ENCODE assay signal across 17 cellular contexts in the genomic region with DNA sequence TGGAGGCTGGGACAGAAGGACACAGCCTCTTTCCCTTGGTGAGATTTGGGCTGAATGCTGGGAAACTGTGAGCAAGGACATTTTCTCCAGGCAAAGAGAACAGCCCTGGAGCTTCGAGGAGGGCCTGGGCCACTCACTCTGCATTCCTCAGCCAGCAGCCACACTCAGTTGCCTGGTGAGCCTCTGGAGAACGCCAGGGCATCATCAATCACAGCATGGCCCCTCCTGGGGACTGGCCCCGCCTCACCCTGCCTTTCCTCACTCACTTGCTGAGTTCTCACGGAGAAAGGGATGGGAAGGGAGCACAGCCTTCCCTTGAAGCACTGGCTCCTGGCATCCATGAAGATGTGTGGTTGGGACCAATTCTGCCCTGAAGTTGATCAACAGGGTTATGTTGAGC. TPM values are rescaled to one million over a fixed set of nuclear protein-coding genes. Genes with fewer than 3 reads are reported as not detected.
"Had no signal": no experiment of that assay in that cellular context is flagged by ENCODE, and none has a peak within 500 bp of the region (broad histone marks: within the 10 kb centered on the region; RNA-seq: fewer than 3 reads in every experiment).

No MANE protein-coding gene starts in this region.

- H3K4me1 ChIP-seq: breast epithelium, pancreas, thyroid gland had no signal

- H3K79me2 ChIP-seq: hepatocyte had no signal

- H3K9me3 ChIP-seq: breast epithelium, pancreas, thyroid gland had no signal

- H3K27ac Mint-ChIP-seq: activated naive CD4-positive, alpha-beta T cell treated with anti-CD3 and anti-CD28 coated beads for 36 hours; activated naive CD8-positive, alpha-beta T cell treated with anti-CD3 and anti-CD28 coated beads, Interleukin-2, amount 50 U/mL, for 24 hours; activated T-helper 2 cell treated with anti-CD3 and anti-CD28 coated beads, Interferon-gamma antibody, Interleukin-2, Interleukin-4, amounts not matched to agents 10 μg/mL and 5 μg/mL and 100 μg/mL, durations not matched to agents 14 hours and 24 hours and 36 hours; stimulated activated memory B cell treated with anti-CD40 and anti-IgM and Interleukin-4, amounts not matched to agents 10 μg/mL and 1 μg/mL and 100 μg/mL, for 72 hours had no signal

- H3K4me3 ChIP-seq: breast epithelium, dorsolateral prefrontal cortex, hepatocyte, pancreas, thyroid gland had no signal

- H3K27me3 ChIP-seq: breast epithelium, hepatocyte, pancreas, thyroid gland had no signal

- H3K4me3 Mint-ChIP-seq: activated naive CD4-positive, alpha-beta T cell treated with anti-CD3 and anti-CD28 coated beads for 36 hours; activated naive CD8-positive, alpha-beta T cell treated with anti-CD3 and anti-CD28 coated beads, Interleukin-2, amount 50 U/mL, for 24 hours; neural crest cell; stimulated activated memory B cell treated with anti-CD40 and anti-IgM and Interleukin-4, amounts not matched to agents 10 μg/mL and 1 μg/mL and 100 μg/mL, for 72 hours had no signal

- DNase-seq: activated CD4-positive, alpha-beta T cell treated with anti-CD3 and anti-CD28 coated beads, Interleukin-2, amount 50 U/mL, for 4 hours; activated CD4-positive, CD25-positive, alpha-beta regulatory T cell treated with anti-CD3 and anti-CD28 coated beads, Interleukin-2, amount 50 U/mL, for 72 hours; activated naive CD4-positive, alpha-beta T cell treated with anti-CD3 and anti-CD28 coated beads for 36 hours; activated naive CD8-positive, alpha-beta T cell treated with anti-CD3 and anti-CD28 coated beads, Interleukin-2, amount 50 U/mL, for 24 hours; activated T-cell treated with anti-CD3 and anti-CD28 coated beads, Interleukin-2, amount 50 U/mL, for 1 hour; aorta; dorsolateral prefrontal cortex; left ventricle myocardium superior; pancreas; T-helper 9 cell; thyroid gland had no signal

- H3K4me1 Mint-ChIP-seq: activated naive CD8-positive, alpha-beta T cell treated with anti-CD3 and anti-CD28 coated beads, Interleukin-2, amount 50 U/mL, for 24 hours; stimulated activated memory B cell treated with anti-CD40 and anti-IgM and Interleukin-4, amounts not matched to agents 10 μg/mL and 1 μg/mL and 100 μg/mL, for 72 hours had no signal

- H3K9me3 Mint-ChIP-seq: activated naive CD4-positive, alpha-beta T cell treated with anti-CD3 and anti-CD28 coated beads for 36 hours; activated naive CD8-positive, alpha-beta T cell treated with anti-CD3 and anti-CD28 coated beads, Interleukin-2, amount 50 U/mL, for 24 hours; activated T-helper 2 cell treated with anti-CD3 and anti-CD28 coated beads, Interferon-gamma antibody, Interleukin-2, Interleukin-4, amounts not matched to agents 10 μg/mL and 5 μg/mL and 100 μg/mL, durations not matched to agents 14 hours and 24 hours and 36 hours; neural crest cell; stimulated activated memory B cell treated with anti-CD40 and anti-IgM and Interleukin-4, amounts not matched to agents 10 μg/mL and 1 μg/mL and 100 μg/mL, for 72 hours had no signal

- H3K27ac ChIP-seq: breast epithelium, dorsolateral prefrontal cortex, hepatocyte, pancreas, thyroid gland had no signal

- H3K27me3 Mint-ChIP-seq: activated naive CD8-positive, alpha-beta T cell treated with anti-CD3 and anti-CD28 coated beads, Interleukin-2, amount 50 U/mL, for 24 hours had no signal

- ATAC-seq: activated naive CD8-positive, alpha-beta T cell treated with anti-CD3 and anti-CD28 coated beads, Interleukin-2, amount 50 U/mL, for 24 hours; left ventricle myocardium superior; pancreas; stimulated activated memory B cell treated with anti-CD40 and anti-IgM and Interleukin-4, amounts not matched to agents 10 μg/mL and 1 μg/mL and 100 μg/mL, for 72 hours had no signal

- H3K4me2 ChIP-seq: hepatocyte had no signal

- H3K36me3 ChIP-seq: breast epithelium, pancreas, thyroid gland had no signal

- H3K36me3 Mint-ChIP-seq: stimulated activated memory B cell treated with anti-CD40 and anti-IgM and Interleukin-4, amounts not matched to agents 10 μg/mL and 1 μg/mL and 100 μg/mL, for 72 hours had no signal

RNA-seq across cellular contexts. Expression of gene APOB, which starts 55.0 kb away (rescaled TPM):
- total RNA-seq: activated naive CD4-positive, alpha-beta T cell treated with anti-CD3 and anti-CD28 coated beads for 36 hours; activated T-helper 2 cell treated with anti-CD3 and anti-CD28 coated beads, Interferon-gamma antibody, Interleukin-2, Interleukin-4, amounts not matched to agents 10 μg/mL and 5 μg/mL and 100 μg/mL, durations not matched to agents 14 hours and 24 hours and 36 hours; kidney epithelial cell had no signal
